Comparison of ENCODE assay signal across 24 cellular contexts in the genomic region with DNA sequence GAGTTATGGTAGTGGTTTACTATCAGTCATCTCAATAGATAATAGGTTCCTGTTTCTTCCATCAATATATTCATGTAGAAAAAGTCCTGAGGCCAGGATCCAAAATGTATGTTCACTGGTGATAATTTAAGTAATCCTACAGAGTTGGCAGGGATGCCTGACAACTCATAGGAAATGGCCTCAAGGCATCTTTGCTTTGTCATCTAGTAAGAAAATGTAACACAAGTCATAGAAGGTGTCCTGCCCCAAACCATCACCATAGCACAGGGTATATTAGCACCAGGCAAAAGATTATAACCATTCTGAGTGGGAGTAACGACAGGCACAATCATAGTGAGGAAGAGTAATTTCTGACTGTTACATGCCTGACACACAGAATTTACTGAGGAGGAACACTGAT.
A peak's percentile ranks its signal among the peaks of the same experiment; 100 is the strongest.
DNase-seq lines count a peak whose midpoint lies in the region; ATAC-seq, FAIRE-seq and TF ChIP-seq lines count a peak whose summit lies in the region.
"Had no signal": no experiment of that assay in that cellular context is flagged by ENCODE, and none has a peak within 500 bp of the region (broad histone marks: within the 10 kb centered on the region; RNA-seq: fewer than 3 reads in every experiment).

No MANE protein-coding gene starts in this region.

- no peaks in the 10 kb centered on the region for H3F3A ChIP-seq in GM23248 (ENCODE audit: insufficient read depth)
- no peaks in the 10 kb centered on the region for H3F3A ChIP-seq in smooth muscle cell (ENCODE audit: low read depth)

- 29 to 47% methylated on average over 1 of the region's 1 CpG for WGBS in GM23248 (ENCODE audit: low coverage in 1 of 2, low lambda C conversion rate in 2 of 2, missing lambda C conversion rate in 2 of 2), 2 experiments
- WGBS in HepG2 (ENCODE audit: low lambda C conversion rate), result 0% methylated on average over 1 of the region's 1 CpG
- WGBS in smooth muscle cell (ENCODE audit: low lambda C conversion rate), result 95% methylated on average over 1 of the region's 1 CpG

- H3K27me3 ChIP-seq in GM23248 (replicated peaks; ENCODE audit: insufficient read depth) (no peaks in the 10 kb centered on the region), OCI-LY3 (ENCODE audit: low read depth, low read length) (no peaks in the 10 kb centered on the region), bronchial epithelial cell (ENCODE audit: control insufficient read depth, insufficient read depth, low read length) (no peaks in the 10 kb centered on the region), HepG2 (ENCODE audit: control insufficient read depth in 1 of 2, insufficient read depth in 2 of 2, low read length in 2 of 2) (peaks cover 0 to 4% of the 10 kb centered on the region in 2 experiments; a peak in 2 of 5 replicates), smooth muscle cell (ENCODE audit: low read depth) (no peaks in the 10 kb centered on the region)
- H3K27me3 ChIP-seq: ascending aorta, esophagus squamous epithelium, spleen had no signal

- BruUV-seq in HepG2 (replicated peaks; lab: Mats Ljungman, UMichigan), result no TSS peak

- H4K20me1 ChIP-seq in GM23248 (ENCODE audit: insufficient read depth), result no peaks in the 10 kb centered on the region
- H4K20me1 ChIP-seq in OCI-LY3 (ENCODE audit: insufficient read depth, low read length), result no peaks in the 10 kb centered on the region
- no peaks in the 10 kb centered on the region for H4K20me1 ChIP-seq in HepG2 (ENCODE audit: insufficient read depth, low read length)
- no peaks in the 10 kb centered on the region for H4K20me1 ChIP-seq in smooth muscle cell (ENCODE audit: low read depth)

- no peak for TF ChIP-seq RAD21 in HepG2 (CRISPR knock-in tag; IDR thresholded peaks at IDR 0.05)

- no peak for ATAC-seq in HepG2
- ATAC-seq: K562, left cardiac atrium, right cardiac atrium had no signal

- intact Hi-C loops in HepG2 (cut with micrococcal nuclease; ENCODE audit: unreplicated experiment) (no loop called here), kidney (cut with DNase I) (no loop called here)

- no peak for TF ChIP-seq EP300 in HepG2 (IDR thresholded peaks at IDR 0.05; ENCODE audit: low read depth in 2 of 2, low read length in 2 of 2)
- TF ChIP-seq EP300 in HepG2 (CRISPR knock-in tag; IDR thresholded peaks at IDR 0.05; ENCODE audit: borderline replicate concordance), result no peak

- H3K9ac ChIP-seq in GM23248 (no peak overlapping the region), OCI-LY3 (ENCODE audit: low read length) (no peak overlapping the region; the same call in 1 of the 2 replicates), HepG2 (ENCODE audit: insufficient read depth, low read depth, low read length) (no peak overlapping the region), kidney (ENCODE audit: low read length in 2 of 2) (no peak overlapping the region), smooth muscle cell (ENCODE audit: low read depth) (no peak overlapping the region)

- H3K9me2 ChIP-seq in GM23248 (ENCODE audit: insufficient read depth), result no peaks in the 10 kb centered on the region

- H3K79me2 ChIP-seq in GM23248 (ENCODE audit: insufficient read depth) (no peaks in the 10 kb centered on the region), OCI-LY3 (ENCODE audit: low read length) (no peaks in the 10 kb centered on the region), HepG2 (ENCODE audit: insufficient read depth, low read length) (no peaks in the 10 kb centered on the region), smooth muscle cell (ENCODE audit: low read depth) (no peaks in the 10 kb centered on the region)

- no peak overlapping the region for H3K4me3 ChIP-seq in GM23248
- H3K4me3 ChIP-seq in OCI-LY3 (ENCODE audit: low read length), result peak overlapping the region; percentile 9; the same call in 1 of the 2 replicates
- no peak overlapping the region for H3K4me3 ChIP-seq in bronchial epithelial cell (ENCODE audit: low read depth, low read length)
- H3K4me3 ChIP-seq in HepG2 (replicated peaks in 1 of 3; ENCODE audit: insufficient read depth in 1 of 3, low read depth in 2 of 3, low read length in 3 of 3), result no peak overlapping the region
- no peak overlapping the region for H3K4me3 ChIP-seq in kidney (ENCODE audit: low read length in 2 of 2)
- no peak overlapping the region for H3K4me3 ChIP-seq in smooth muscle cell
- H3K4me3 ChIP-seq: ascending aorta, esophagus squamous epithelium, K562, spleen had no signal

- H2AFZ ChIP-seq in GM23248 (no peak overlapping the region), OCI-LY3 (ENCODE audit: low read depth, low read length) (no peak overlapping the region), HepG2 (ENCODE audit: low read length) (no peak overlapping the region), smooth muscle cell (ENCODE audit: low read depth) (no peak overlapping the region)

- DNase-seq in ELR (ENCODE audit: low read depth) (peak; percentile 20), GM23248 (peak; percentile 22), bronchial epithelial cell (ENCODE audit: low read depth) (peak; percentile 79), HepG2 (ENCODE audit: low spot score) (no peak), kidney (no peak), smooth muscle cell (lab: John Stamatoyannopoulos, UW; ENCODE audit: unreplicated experiment) (no peak)
- DNase-seq: activated CD4-positive, alpha-beta T cell treated with anti-CD3 and anti-CD28 coated beads for 1 hour; activated effector memory CD4-positive, alpha-beta T cell treated with Interleukin-2 at 50 U/mL for 16 hours; activated naive CD8-positive, alpha-beta T cell treated with anti-CD3 and anti-CD28 coated beads for 36 hours; activated T-cell treated with anti-CD3 and anti-CD28 coated beads for 4 hours; DND-41; esophagus squamous epithelium; left cardiac atrium; NCI-H1436; NCI-H2107; right cardiac atrium; spleen; stimulated activated CD4-positive, alpha-beta T cell treated with anti-CD3 and anti-CD28 coated beads, Interleukin-2, amount 100 ng/mL, for 48 hours had no signal

- in situ Hi-C loops in GM23248 (cut with MboI), result no loop called here
- in situ Hi-C loops in HepG2 (cut with HindIII; ENCODE audit: extremely low pct_ligation_motif_present, low pct_unique_long_range_greater_than_20kb), result no loop called here

- H3K9me3 ChIP-seq in GM23248 (ENCODE audit: low read depth), result no peaks in the 10 kb centered on the region
- H3K9me3 ChIP-seq in OCI-LY3 (ENCODE audit: insufficient read depth, low read length), result peaks cover 7% of the 10 kb centered on the region
- no peaks in the 10 kb centered on the region for H3K9me3 ChIP-seq in HepG2 (ENCODE audit: low read length)
- H3K9me3 ChIP-seq in kidney (ENCODE audit: control insufficient read depth in 1 of 2, low read length in 2 of 2), result no peaks in the 10 kb centered on the region
- H3K9me3 ChIP-seq in smooth muscle cell (replicated peaks; ENCODE audit: low read depth), result no peaks in the 10 kb centered on the region
- H3K9me3 ChIP-seq: ascending aorta, esophagus squamous epithelium, spleen had no signal

- H3K36me3 ChIP-seq in GM23248 (ENCODE audit: low read depth), result no peaks in the 10 kb centered on the region
- peaks cover 52% of the 10 kb centered on the region for H3K36me3 ChIP-seq in OCI-LY3 (replicated peaks; ENCODE audit: low read depth, low read length)
- no peaks in the 10 kb centered on the region for H3K36me3 ChIP-seq in bronchial epithelial cell (ENCODE audit: control insufficient read depth, insufficient read depth, low read length)
- H3K36me3 ChIP-seq in HepG2 (replicated peaks in 1 of 2; ENCODE audit: control insufficient read depth in 1 of 2, insufficient read depth in 2 of 2, low read length in 2 of 2), result no peaks in the 10 kb centered on the region
- H3K36me3 ChIP-seq in kidney (ENCODE audit: control insufficient read depth in 1 of 2, insufficient read depth in 2 of 2, low read length in 2 of 2), result no peaks in the 10 kb centered on the region
- no peaks in the 10 kb centered on the region for H3K36me3 ChIP-seq in smooth muscle cell (ENCODE audit: low read depth)
- H3K36me3 ChIP-seq: ascending aorta, esophagus squamous epithelium, spleen had no signal

- H3K4me1 ChIP-seq in GM23248 (ENCODE audit: insufficient read depth) (no peaks in the 10 kb centered on the region), OCI-LY3 (ENCODE audit: low read length) (peaks cover 69% of the 10 kb centered on the region), HepG2 (ENCODE audit: insufficient read depth, low read length) (no peaks in the 10 kb centered on the region), kidney (ENCODE audit: control insufficient read depth in 1 of 2, insufficient read depth in 1 of 2, low read depth in 1 of 2, low read length in 2 of 2) (no peaks in the 10 kb centered on the region), smooth muscle cell (ENCODE audit: low read depth) (peaks cover 23% of the 10 kb centered on the region)
- H3K4me1 ChIP-seq: ascending aorta, esophagus squamous epithelium, spleen had no signal

- CTCF ChIA-PET in HepG2 (lab: Yijun Ruan, JAX; ENCODE audit: low intra/inter-chr PET ratio, low total read pairs), result no interaction called here

- no peak for TF ChIP-seq POLR2A in HepG2 (IDR thresholded peaks at IDR 0.05; ENCODE audit: insufficient read depth in 1 of 2, low read depth in 2 of 2, low read length in 2 of 2)

- FAIRE-seq in bronchial epithelial cell (lab: Jason Lieb, UNC) (no peak), HepG2 (lab: Jason Lieb, UNC) (no peak), kidney (lab: Jason Lieb, UNC) (no peak)
- FAIRE-seq: frontal cortex, H54, K562, RCC 7860 had no signal

- H3K4me2 ChIP-seq in GM23248 (ENCODE audit: unreplicated experiment) (no peak overlapping the region), OCI-LY3 (ENCODE audit: low read length) (no peak overlapping the region), HepG2 (ENCODE audit: low read depth, low read length) (no peak overlapping the region), smooth muscle cell (no peak overlapping the region)

- TF ChIP-seq CTCF in OCI-LY3 (IDR thresholded peaks at IDR 0.05; ENCODE audit: low read depth, low read length) (no peak), bronchial epithelial cell (IDR thresholded peaks at IDR 0.05; ENCODE audit: insufficient read depth, low read length, severe bottlenecking) (no peak), HepG2 (CRISPR knock-in tag; IDR thresholded peaks at IDR 0.05) (no peak), kidney (IDR thresholded peaks at IDR 0.05; ENCODE audit: borderline replicate concordance, extremely low read depth, insufficient read depth) (no peak), smooth muscle cell (IDR thresholded peaks at IDR 0.05; ENCODE audit: borderline replicate concordance, insufficient read depth, poor library complexity, severe bottlenecking) (no peak)

- no peak overlapping the region for H3K27ac ChIP-seq in GM23248
- H3K27ac ChIP-seq in OCI-LY3 (ENCODE audit: low read length), result peak overlapping the region; percentile 98
- no peak overlapping the region for H3K27ac ChIP-seq in HepG2 (ENCODE audit: extremely low read length, insufficient read depth, low read length)
- no peak overlapping the region for H3K27ac ChIP-seq in kidney (ENCODE audit: low read depth in 2 of 2, low read length in 2 of 2)
- H3K27ac ChIP-seq in smooth muscle cell (ENCODE audit: low read depth), result no peak overlapping the region
- H3K27ac ChIP-seq: ascending aorta, esophagus squamous epithelium had no signal

- POLR2A ChIA-PET in HepG2 (lab: Yijun Ruan, JAX), result no interaction called here

TF ChIP-seq in HepG2, 621 proteins besides CTCF, POLR2A, EP300 and RAD21 (continues in another document):
- no peak for TF ChIP-seq KLF12 (CRISPR knock-in tag; IDR thresholded peaks at IDR 0.05; ENCODE audit: borderline replicate concordance)
- no peak for TF ChIP-seq CHCHD3 (CRISPR knock-in tag; IDR thresholded peaks at IDR 0.05)
- TF ChIP-seq PPARG (CRISPR knock-in tag; conservative IDR thresholded peaks at IDR 0.05), result no peak
- no peak for TF ChIP-seq MED13 (CRISPR knock-in tag; IDR thresholded peaks at IDR 0.05)

Comparison
In these comparisons a context has a peak if more than half of its experiments do, and no peak if none do; other contexts are left out.
1. DNase-seq: peak in ELR (single experiment), GM23248 (single experiment) and bronchial epithelial cell (single experiment); none in HepG2 (single experiment), kidney (single experiment) and smooth muscle cell (single experiment).